In the genomic region with DNA sequence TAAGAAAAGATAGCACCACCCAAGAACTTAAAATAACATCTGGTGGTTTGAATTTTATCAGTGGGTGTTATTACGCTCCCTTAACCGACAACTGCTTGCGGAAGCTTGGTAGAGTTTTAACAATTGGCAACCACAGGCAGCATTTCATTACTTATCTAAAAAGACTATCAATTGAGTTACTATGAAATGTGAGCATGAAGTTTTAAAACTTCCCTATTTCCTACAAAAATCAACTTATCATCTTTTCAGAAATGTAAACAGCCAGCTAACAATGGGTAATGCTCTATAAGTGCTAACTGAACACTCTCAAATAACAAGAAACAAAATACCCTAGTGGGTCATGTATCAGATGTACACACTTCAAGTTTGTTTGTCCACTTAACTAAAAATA, we compare ENCODE assay signal across 9 cellular contexts.
DNase-seq lines count a peak whose midpoint lies in the region; ATAC-seq, FAIRE-seq and TF ChIP-seq lines count a peak whose summit lies in the region.
"Had no signal": no experiment of that assay in that cellular context is flagged by ENCODE, and none has a peak within 500 bp of the region (broad histone marks: within the 10 kb centered on the region; RNA-seq: fewer than 3 reads in every experiment).

No MANE protein-coding gene starts in this region.

- DNase-seq in CMK (ENCODE audit: low read depth) (peak; percentile 43), Kasumi-1 (lab: John Stamatoyannopoulos, UW) (peak; percentile 59 to 63), GM12878 (ENCODE audit: low read depth, low spot score) (peak; percentile 45), NCI-H1048 (lab: John Stamatoyannopoulos, UW) (no peak), HuH-7.5 (ENCODE audit: low spot score) (no peak), NCI-H69 (lab: John Stamatoyannopoulos, UW) (no peak), thyroid gland (no peak)

- H3K79me2 ChIP-seq in GM12878 (ENCODE audit: control insufficient read depth, insufficient read depth, low read length) = peaks cover 86% of the 10 kb centered on the region

- TF ChIP-seq CTCF in GM12878 (IDR thresholded peaks at IDR 0.05 in 2 of 3, conservative IDR thresholded peaks at IDR 0.05 in 1 of 3; ENCODE audit: control insufficient read depth in 2 of 3, extremely low read depth in 1 of 3, insufficient read depth in 1 of 3, low read depth in 3 of 3, low read length in 3 of 3) (no peak), thyroid gland (IDR thresholded peaks at IDR 0.05) (no peak)

- H3K4me1 ChIP-seq in GM12878 (ENCODE audit: control insufficient read depth, insufficient read depth, low read length) (peaks cover 88% of the 10 kb centered on the region), thyroid gland (peaks cover 0 to 2% of the 10 kb centered on the region in 2 donors)

- TF ChIP-seq POLR2A in GM12878 (IDR thresholded peaks at IDR 0.05; ENCODE audit: low read depth, low read length) (no peak), thyroid gland (IDR thresholded peaks at IDR 0.05) (no peak)

- no peak for FAIRE-seq in GM12878 (lab: Jason Lieb, UNC)

- 31% methylated on average over 3 of the region's 3 CpGs for WGBS in GM12878 (ENCODE audit: insufficient coverage, insufficient replicate concordance, low lambda C conversion rate, missing lambda C conversion rate)
- WGBS in thyroid gland, 2 donors = 78 to 90% methylated on average over 3 of the region's 3 CpGs

- POLR2A ChIA-PET in GM12878 (lab: Charles Lee) = interaction anchor here (0.6 to 4.6 kb wide), 12 partner anchors 11 to 1529 kb away, joined by 3 to 29 read pairs (median 4); partner anchors contain the start of gene OSBPL3

- no peaks in the 10 kb centered on the region for H4K20me1 ChIP-seq in GM12878 (ENCODE audit: control insufficient read depth, insufficient read depth)

- no peak for TF ChIP-seq RAD21 in GM12878 (IDR thresholded peaks at IDR 0.05; ENCODE audit: insufficient read depth, low read depth, low read length)

- ATAC-seq in GM19025 (IDR thresholded peaks at IDR 0.05; ENCODE audit: low read depth, unreplicated experiment) = peak; percentile 40
- peak; percentile 53 for ATAC-seq in GM12878

- CTCF ChIA-PET in GM12878 (lab: Yijun Ruan, JAX) = interaction anchor here (0.5 to 6.7 kb wide), 17 partner anchors 10 to 99 kb away, joined by 3 to 60 read pairs (median 4); partner anchors contain the start of gene OSBPL3

- H3K9me3 ChIP-seq in GM12878 (replicated peaks; ENCODE audit: control insufficient read depth, insufficient read depth, low read length) (no peaks in the 10 kb centered on the region), thyroid gland (no peaks in the 10 kb centered on the region)

- no peak overlapping the region for H3K9ac ChIP-seq in GM12878 (ENCODE audit: control insufficient read depth, insufficient read depth, low read length)
- H3K9ac ChIP-seq: KMS-11 had no signal

- H3K4me2 ChIP-seq in GM12878 (ENCODE audit: control insufficient read depth, insufficient read depth) = peak overlapping the region; percentile 78
- H3K4me2 ChIP-seq: KMS-11 had no signal

- no peak overlapping the region for H2AFZ ChIP-seq in GM12878 (ENCODE audit: control insufficient read depth, low read depth, low read length)

- in situ Hi-C loops in GM12878 (cut with MboI) = loop anchor here (5.0 to 25.0 kb wide), 2 partner anchors 51 to 1051 kb away; no protein-coding TSS in a partner anchor

- H3K36me3 ChIP-seq in GM12878 (ENCODE audit: control insufficient read depth in 2 of 2, insufficient read depth in 2 of 2, low read length in 1 of 2) (no peaks in the 10 kb centered on the region), thyroid gland (no peaks in the 10 kb centered on the region)

- H3K27ac ChIP-seq in GM12878 (ENCODE audit: control insufficient read depth, insufficient read depth) = peak overlapping the region; percentile 73
- no peak overlapping the region for H3K27ac ChIP-seq in thyroid gland
- H3K27ac ChIP-seq: KMS-11 had no signal

- BruUV-seq in GM12878 (replicated peaks; lab: Mats Ljungman, UMichigan) = no TSS peak

- peak; percentile 15 to 80; a peak in 1 of 4 replicates for TF ChIP-seq EP300 in GM12878 (IDR thresholded peaks at IDR 0.05; ENCODE audit: borderline replicate concordance in 1 of 2, control insufficient read depth in 1 of 2, low read depth in 2 of 2, low read length in 2 of 2)

- H3K27me3 ChIP-seq in GM12878 (replicated peaks in 1 of 2; ENCODE audit: control insufficient read depth in 2 of 2, insufficient read depth in 2 of 2, low read length in 1 of 2) (no peaks in the 10 kb centered on the region), thyroid gland (no peaks in the 10 kb centered on the region)

- H3K4me3 ChIP-seq in GM12878 = 0 out of 2 replicates have a peak overlapping the region, but pooled peaks have one; percentile 21
- no peak overlapping the region for H3K4me3 ChIP-seq in thyroid gland (replicated peaks in 1 of 3)

- SMC1A ChIA-PET in GM12878 (lab: Charles Lee; ENCODE audit: uncharacterized antibody, unreplicated experiment) = interaction anchor here (0.8 to 7.8 kb wide), 24 partner anchors 9 to 181 kb away, joined by 3 to 93 read pairs (median 5); partner anchors contain the start of gene OSBPL3

- intact Hi-C loops in GM12878 (cut with micrococcal nuclease; ENCODE audit: unreplicated experiment) = no loop called here
- intact Hi-C loops in thyroid gland (cut with DNase I) = no loop called here

- RAD21 ChIA-PET in GM12878 (lab: Charles Lee; ENCODE audit: unreplicated experiment) = interaction anchor here (0.6 to 10.4 kb wide), 16 partner anchors 9 to 90 kb away, joined by 3 to 93 read pairs (median 4); partner anchors contain the start of gene OSBPL3

TF ChIP-seq in GM12878, 131 proteins besides CTCF, POLR2A, EP300 and RAD21 (continues in another document):
- TF ChIP-seq FOS (IDR thresholded peaks at IDR 0.05; ENCODE audit: borderline replicate concordance, extremely low read depth, insufficient read length) = no peak
- no peak for TF ChIP-seq PRDM15 (CRISPR knock-in tag; IDR thresholded peaks at IDR 0.05)
- TF ChIP-seq HCFC1 (IDR thresholded peaks at IDR 0.05; ENCODE audit: low read length) = no peak
- no peak for TF ChIP-seq HDAC6 (IDR thresholded peaks at IDR 0.05; ENCODE audit: unreplicated experiment)
- TF ChIP-seq SIX5 (IDR thresholded peaks at IDR 0.05; ENCODE audit: low read depth, low read length, severe bottlenecking) = no peak
- TF ChIP-seq ZNF592 (IDR thresholded peaks at IDR 0.05) = no peak

Comparison
In these comparisons a context has a peak if more than half of its experiments do, and no peak if none do; other contexts are left out.
1. DNase-seq: peak in CMK (single experiment), Kasumi-1 (2 of 2) and GM12878 (single experiment); none in NCI-H1048 (single experiment), HuH-7.5 (single experiment), NCI-H69 (single experiment) and thyroid gland (0 of 2).